In the genomic region with DNA sequence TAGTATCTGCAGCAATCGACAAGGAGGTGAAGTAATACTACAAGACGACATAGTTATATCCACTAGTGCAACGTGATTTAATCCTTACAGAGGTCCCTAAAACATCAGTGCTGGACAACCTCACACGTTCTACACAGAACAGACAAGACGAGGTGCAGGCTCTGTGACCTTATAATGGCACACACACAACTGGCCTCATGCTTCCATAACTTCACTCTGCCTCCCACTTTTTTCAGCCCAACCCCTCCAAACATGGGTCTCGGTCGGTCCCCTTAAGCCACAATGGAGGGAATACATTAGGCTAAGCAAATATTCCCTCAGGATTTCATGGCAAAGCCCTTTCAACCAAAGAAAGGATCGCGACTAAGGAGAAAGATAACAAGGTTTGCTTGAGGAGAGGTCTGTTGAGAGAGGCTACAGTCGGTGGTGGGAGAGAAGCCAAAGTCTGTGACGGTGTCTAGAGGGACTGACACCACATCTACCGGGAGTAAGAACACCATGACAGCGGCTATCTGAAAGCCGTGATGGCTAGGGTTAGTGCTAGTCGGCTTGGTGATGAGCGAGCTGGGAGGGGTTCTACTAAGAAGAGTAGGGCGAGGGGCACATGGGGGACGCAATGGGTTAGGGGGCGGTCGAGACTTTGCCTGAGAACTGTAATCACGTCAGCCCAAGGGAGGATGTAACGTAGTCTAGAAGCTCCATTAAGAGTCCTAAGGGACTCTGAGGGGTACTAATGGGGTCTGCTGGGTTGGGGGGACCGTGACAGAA, we compare ENCODE assay signal across 8 cellular contexts. TPM values are rescaled to one million over a fixed set of nuclear protein-coding genes. Genes with fewer than 3 reads are reported as not detected.
DNase-seq lines count a peak whose midpoint lies in the region; ATAC-seq and TF ChIP-seq lines count a peak whose summit lies in the region.

No MANE protein-coding gene starts in this region.

- H3K4me2 ChIP-seq in OCI-LY1 (ENCODE audit: low read length): peak overlapping the region; percentile 93

- BruUV-seq in MCF 10A (replicated peaks; lab: Mats Ljungman, UMichigan): no TSS peak

- peaks cover 18% of the 10 kb centered on the region for H3K4me1 ChIP-seq in CD8-positive, alpha-beta T cell (ENCODE audit: insufficient read depth, low read length)
- H3K4me1 ChIP-seq in OCI-LY1 (ENCODE audit: insufficient read depth, low read length, severe bottlenecking): peaks cover 53% of the 10 kb centered on the region

- TF ChIP-seq CTCF in CD8-positive, alpha-beta T cell (IDR thresholded peaks at IDR 0.05): no peak
- TF ChIP-seq CTCF in OCI-LY1 (IDR thresholded peaks at IDR 0.05; ENCODE audit: low read length) (no peak), MCF 10A (IDR thresholded peaks at IDR 0.05; ENCODE audit: unreplicated experiment) (no peak)

- H2AFZ ChIP-seq in OCI-LY1 (ENCODE audit: low read length): no peak overlapping the region

- intact Hi-C loops in CD8-positive, alpha-beta T cell (cut with DNase I, micrococcal nuclease): loop anchor here (5.0 to 10.0 kb wide), 4 partner anchors 260 to 1878 kb away; a partner anchor contains a TSS
- intact Hi-C loops in MCF 10A (cut with micrococcal nuclease): no loop called here

- H3K79me2 ChIP-seq in OCI-LY1 (ENCODE audit: insufficient read depth, low read length): peaks cover 44% of the 10 kb centered on the region

- H3K4me1 Mint-ChIP-seq in CD8-positive, alpha-beta T cell (ENCODE audit: low read depth): peaks cover 45% of the 10 kb centered on the region
- H3K4me1 Mint-ChIP-seq in MCF 10A (ENCODE audit: insufficient read depth, unreplicated experiment): peaks cover 53% of the 10 kb centered on the region
- H3K4me1 Mint-ChIP-seq in immature natural killer cell: peaks cover 25% of the 10 kb centered on the region in 2 donors

- no peaks in the 10 kb centered on the region for H3K36me3 ChIP-seq in CD8-positive, alpha-beta T cell (ENCODE audit: insufficient read depth, low read length)
- H3K36me3 ChIP-seq in OCI-LY1 (ENCODE audit: insufficient read depth, low read length): no peaks in the 10 kb centered on the region

- peak overlapping the region; percentile 99 for H3K4me3 Mint-ChIP-seq in CD8-positive, alpha-beta T cell
- H3K4me3 Mint-ChIP-seq in MCF 10A (ENCODE audit: unreplicated experiment): peak overlapping the region; percentile 100
- H3K4me3 Mint-ChIP-seq in immature natural killer cell: peak overlapping the region; percentile 95 to 98 (median 97)

- CTCF ChIA-PET in CD8-positive, alpha-beta T cell (lab: Charles Lee): no interaction called here
- CTCF ChIA-PET in MCF 10A (lab: Yijun Ruan, JAX): interaction anchor here (0.5 to 1.3 kb wide), 7 partner anchors 22 to 624 kb away, joined by 3 to 4 read pairs (median 3); no protein-coding TSS in a partner anchor

- no peaks in the 10 kb centered on the region for H3K27me3 ChIP-seq in CD8-positive, alpha-beta T cell (ENCODE audit: insufficient read depth, low read length)
- H3K27me3 ChIP-seq in OCI-LY1 (ENCODE audit: insufficient read depth, low read length): no peaks in the 10 kb centered on the region

- no peaks in the 10 kb centered on the region for H3K27me3 Mint-ChIP-seq in CD8-positive, alpha-beta T cell (ENCODE audit: low read depth)
- H3K27me3 Mint-ChIP-seq in MCF 10A (ENCODE audit: insufficient read depth, unreplicated experiment) (no peaks in the 10 kb centered on the region), immature natural killer cell (ENCODE audit: low read depth in 3 of 3) (peaks cover 3 to 11% (median 9%) of the 10 kb centered on the region in 3 donors)

- H3K9me2 ChIP-seq in OCI-LY1 (ENCODE audit: low read depth, low read length): no peaks in the 10 kb centered on the region

- H3K9ac ChIP-seq in OCI-LY1 (ENCODE audit: low read length): peak overlapping the region; percentile 73

- no peaks in the 10 kb centered on the region for H3K9me3 Mint-ChIP-seq in CD8-positive, alpha-beta T cell
- no peaks in the 10 kb centered on the region for H3K9me3 Mint-ChIP-seq in MCF 10A (ENCODE audit: unreplicated experiment)
- no peaks in the 10 kb centered on the region for H3K9me3 Mint-ChIP-seq in immature natural killer cell

- H3K36me3 Mint-ChIP-seq in CD8-positive, alpha-beta T cell: peaks cover 10% of the 10 kb centered on the region
- H3K36me3 Mint-ChIP-seq in MCF 10A (ENCODE audit: insufficient read depth, unreplicated experiment) (peaks cover 6% of the 10 kb centered on the region), immature natural killer cell (no peaks in the 10 kb centered on the region)

- peak in 5 of 7 experiments; percentile 6 to 58 (median 14) for DNase-seq in CD8-positive, alpha-beta T cell
- DNase-seq in MCF 10A (ENCODE audit: unreplicated experiment) (peak; percentile 34), immature natural killer cell (no peak)

- peak overlapping the region; percentile 95 for H3K27ac Mint-ChIP-seq in CD8-positive, alpha-beta T cell
- H3K27ac Mint-ChIP-seq in MCF 10A (ENCODE audit: low read depth, unreplicated experiment): peak overlapping the region; percentile 99
- peak overlapping the region; percentile 74 to 93 (median 89) for H3K27ac Mint-ChIP-seq in immature natural killer cell

- H3K27ac ChIP-seq in CD8-positive, alpha-beta T cell (ENCODE audit: low read depth, low read length): peak overlapping the region; percentile 97
- H3K27ac ChIP-seq in OCI-LY1 (ENCODE audit: low read depth, low read length, poor library complexity, severe bottlenecking) (peak overlapping the region; percentile 59), skin epidermis (peak overlapping the region in 20 of 21 experiments; percentile 72 to 97 (median 96))

- POLR2A ChIA-PET in CD8-positive, alpha-beta T cell (lab: Charles Lee): interaction anchor here (1.0 kb wide), 1 partner anchor 8 kb away, joined by 6 read pairs; no protein-coding TSS in a partner anchor
- POLR2A ChIA-PET in MCF 10A (lab: Yijun Ruan, JAX): interaction anchor here (0.6 to 2.4 kb wide), 8 partner anchors 12 to 115 kb away, joined by 3 to 10 read pairs (median 4); a partner anchor contains a TSS

- H3K4me3 ChIP-seq in CD8-positive, alpha-beta T cell (ENCODE audit: low read depth, low read length): peak overlapping the region; percentile 84
- H3K4me3 ChIP-seq in OCI-LY1 (ENCODE audit: low read depth, low read length, poor library complexity, severe bottlenecking) (peak overlapping the region; percentile 87), skin epidermis (peak overlapping the region; percentile 74 to 94 (median 90))

- H3K9me3 ChIP-seq in CD8-positive, alpha-beta T cell (ENCODE audit: low read length): no peaks in the 10 kb centered on the region
- H3K9me3 ChIP-seq in OCI-LY1 (ENCODE audit: low read length): no peaks in the 10 kb centered on the region

- H4K20me1 ChIP-seq in OCI-LY1 (ENCODE audit: insufficient read depth, low read length): no peaks in the 10 kb centered on the region

- H3F3A ChIP-seq in OCI-LY1 (ENCODE audit: insufficient read depth, low read length): no peaks in the 10 kb centered on the region

- peak; percentile 6 for ATAC-seq in CD8-positive, alpha-beta T cell
- peak; percentile 13 for ATAC-seq in GM21528 (IDR thresholded peaks at IDR 0.05; ENCODE audit: low FRiP score, unreplicated experiment)
- no peak for ATAC-seq in GM18517 (IDR thresholded peaks at IDR 0.05; ENCODE audit: unreplicated experiment)
- no peak for ATAC-seq in HG02759 (IDR thresholded peaks at IDR 0.05; ENCODE audit: unreplicated experiment)

RNA-seq across cellular contexts. Expression of a gene that starts 1.1 kb away (rescaled TPM):
- total RNA-seq in CD8-positive, alpha-beta T cell: 10 to 100 TPM; 15.1 to 20.0 TPM
- total RNA-seq in MCF 10A (2022): 29.7 and 40.8 TPM in 2 replicates
- polyA plus RNA-seq in immature natural killer cell: 10 to 100 TPM in 1 of 3 donors, 1 to 10 TPM in 2; 6.3 to 15.6 (median 9.5) TPM

RNA-seq across cellular contexts. Expression of a gene that starts 1.3 kb away (rescaled TPM):
- under 1 TPM in 1 of 2 experiments, not detected in 1; 0.22 TPM for total RNA-seq in CD8-positive, alpha-beta T cell
- 3.8 and 5.0 TPM in 2 replicates for total RNA-seq in MCF 10A (2022)
- under 1 TPM in 2 of 3 donors, not detected in 1; 0.67 to 0.69 TPM for polyA plus RNA-seq in immature natural killer cell

Comparison
In these comparisons a context has a peak if more than half of its experiments do, and no peak if none do; other contexts are left out.
1. ATAC-seq: peak in CD8-positive, alpha-beta T cell (single experiment) and GM21528 (single experiment); none in GM18517 (single experiment) and HG02759 (single experiment).
2. DNase-seq: peak in CD8-positive, alpha-beta T cell (5 of 7) and MCF 10A (single experiment); none in immature natural killer cell (0 of 3).
3. Peak in every context shown above with its lines, with median percentiles within 50 percentile points of each other: H3K27ac ChIP-seq, H3K4me3 ChIP-seq, H3K27ac Mint-ChIP-seq and H3K4me3 Mint-ChIP-seq.